23 cellular contexts compared by ENCODE assay signal in genomic region chr16:87223656-87224248, GRCh38.
DNase-seq lines count a peak whose midpoint lies in the region; ATAC-seq and TF ChIP-seq lines count a peak whose summit lies in the region.
"Had no signal": no experiment of that assay in that cellular context is flagged by ENCODE, and none has a peak within 500 bp of the region (broad histone marks: within the 10 kb centered on the region; RNA-seq: fewer than 3 reads in every experiment).

No MANE protein-coding gene starts in this region.

- no peaks in the 10 kb centered on the region for H3K36me3 Mint-ChIP-seq in T-helper 17 cell (ENCODE audit: low read depth)
- peaks cover 0 to 3% (median 0%) of the 10 kb centered on the region in 3 donors for H3K36me3 Mint-ChIP-seq in CD8-positive, alpha-beta memory T cell
- H3K36me3 Mint-ChIP-seq: CD14-positive monocyte had no signal

- H3K27ac Mint-ChIP-seq in T-helper 17 cell, result no peak overlapping the region
- H3K27ac Mint-ChIP-seq in CD8-positive, alpha-beta memory T cell, result no peak overlapping the region
- H3K27ac Mint-ChIP-seq: CD14-positive monocyte; CD4-positive, alpha-beta T cell had no signal

- H3K9me3 ChIP-seq in mammary epithelial cell (replicated peaks; ENCODE audit: insufficient read depth, low read length) (no peaks in the 10 kb centered on the region), breast epithelium (no peaks in the 10 kb centered on the region), Karpas-422 (ENCODE audit: low read length) (no peaks in the 10 kb centered on the region; the same call in 1 of the 2 replicates), T-helper 17 cell (ENCODE audit: control insufficient read depth, low read length, poor library complexity, severe bottlenecking) (no peaks in the 10 kb centered on the region)
- H3K9me3 ChIP-seq in CD8-positive, alpha-beta memory T cell (ENCODE audit: low read length), result no peaks in the 10 kb centered on the region
- H3K9me3 ChIP-seq: BE2C; BLaER1 treated with 17β-estradiol and CSF1 and Interleukin-3, amounts not matched to agents 10 nM and 100 nM had no signal

- H3K36me3 ChIP-seq in mammary epithelial cell (ENCODE audit: insufficient read depth, low read length) (no peaks in the 10 kb centered on the region), breast epithelium (no peaks in the 10 kb centered on the region), Karpas-422 (ENCODE audit: insufficient read depth, low read length) (no peaks in the 10 kb centered on the region)
- H3K36me3 ChIP-seq in CD8-positive, alpha-beta memory T cell (ENCODE audit: insufficient read depth, low read length), result no peaks in the 10 kb centered on the region
- H3K36me3 ChIP-seq: BE2C; BLaER1 treated with 17β-estradiol and CSF1 and Interleukin-3, amounts not matched to agents 10 nM and 100 nM had no signal

- peak; percentile 34 for ATAC-seq in foreskin keratinocyte
- ATAC-seq in T-helper 17 cell, result no peak
- no peak for ATAC-seq in GM21423 (IDR thresholded peaks at IDR 0.05; ENCODE audit: unreplicated experiment)

- TF ChIP-seq POLR2A in breast epithelium (IDR thresholded peaks at IDR 0.05), result no peak

- CTCF ChIA-PET in mammary epithelial cell (lab: Charles Lee; ENCODE audit: low non-redundant PET), result no interaction called here
- CTCF ChIA-PET in CD8-positive, alpha-beta memory T cell (lab: Charles Lee), result no interaction called here

- H3K4me1 ChIP-seq in mammary epithelial cell (ENCODE audit: insufficient read depth, low read length) (no peaks in the 10 kb centered on the region), breast epithelium (no peaks in the 10 kb centered on the region), Karpas-422 (ENCODE audit: low read length) (no peaks in the 10 kb centered on the region), foreskin keratinocyte (no peaks in the 10 kb centered on the region)
- H3K4me1 ChIP-seq in CD8-positive, alpha-beta memory T cell (ENCODE audit: insufficient read depth, low read length), result no peaks in the 10 kb centered on the region
- H3K4me1 ChIP-seq: BE2C; BLaER1 treated with 17β-estradiol and CSF1 and Interleukin-3, amounts not matched to agents 10 nM and 100 nM had no signal

- TF ChIP-seq CTCF in mammary epithelial cell (conservative IDR thresholded peaks at IDR 0.05 in 1 of 2, IDR thresholded peaks at IDR 0.05 in 1 of 2; ENCODE audit: extremely low read depth in 1 of 2, insufficient read depth in 1 of 2, low read depth in 1 of 2, low read length in 2 of 2) (no peak), breast epithelium (IDR thresholded peaks at IDR 0.05) (no peak), foreskin keratinocyte (conservative IDR thresholded peaks at IDR 0.05) (no peak)

- no peaks in the 10 kb centered on the region for H3K4me1 Mint-ChIP-seq in T-helper 17 cell
- H3K4me1 Mint-ChIP-seq in CD8-positive, alpha-beta memory T cell, result no peaks in the 10 kb centered on the region
- H3K4me1 Mint-ChIP-seq: CD14-positive monocyte had no signal

- in situ Hi-C loops in mammary epithelial cell (cut with MboI; ENCODE audit: low sequenced_read_pairs in 2 of 2), result no loop called here

- WGBS in mammary epithelial cell (ENCODE audit: low coverage, missing lambda C conversion rate), result 11% methylated on average over 3 of the region's 3 CpGs

- H3K4me2 ChIP-seq in mammary epithelial cell (ENCODE audit: insufficient read depth, low read depth, low read length) (no peak overlapping the region), Karpas-422 (ENCODE audit: low read depth, low read length, poor library complexity, severe bottlenecking) (no peak overlapping the region)
- H3K4me2 ChIP-seq: BLaER1 treated with 17β-estradiol and CSF1 and Interleukin-3, amounts not matched to agents 10 nM and 100 nM had no signal

- no peak overlapping the region for H3K9ac ChIP-seq in mammary epithelial cell (ENCODE audit: insufficient read depth, low read length)
- H3K9ac ChIP-seq in Karpas-422 (ENCODE audit: low read length), result no peak overlapping the region
- H3K9ac ChIP-seq: BLaER1 treated with 17β-estradiol and CSF1 and Interleukin-3, amounts not matched to agents 10 nM and 100 nM had no signal

- H3K9me3 Mint-ChIP-seq in CD8-positive, alpha-beta memory T cell, result peaks cover 0 to 2% (median 0%) of the 10 kb centered on the region in 5 donors
- H3K9me3 Mint-ChIP-seq: CD4-positive, alpha-beta T cell had no signal

- H3K9me2 ChIP-seq in Karpas-422 (replicated peaks; ENCODE audit: insufficient read depth, low read length), result no peaks in the 10 kb centered on the region

- H3K4me3 ChIP-seq in mammary epithelial cell (replicated peaks in 1 of 3; ENCODE audit: insufficient read depth in 1 of 3, low read depth in 2 of 3, low read length in 3 of 3) (no peak overlapping the region), breast epithelium (no peak overlapping the region), Karpas-422 (ENCODE audit: low read length) (no peak overlapping the region)
- no peak overlapping the region for H3K4me3 ChIP-seq in CD8-positive, alpha-beta memory T cell (ENCODE audit: low read length)
- H3K4me3 ChIP-seq: BLaER1 treated with 17β-estradiol and CSF1 and Interleukin-3, amounts not matched to agents 10 nM and 100 nM had no signal

- POLR2A ChIA-PET in CD8-positive, alpha-beta memory T cell (lab: Charles Lee), result no interaction called here

- H3K27me3 ChIP-seq in mammary epithelial cell (ENCODE audit: insufficient read depth, low read length) (no peaks in the 10 kb centered on the region), breast epithelium (no peaks in the 10 kb centered on the region), Karpas-422 (ENCODE audit: low read length) (no peaks in the 10 kb centered on the region), foreskin keratinocyte (peaks cover 19% of the 10 kb centered on the region)
- H3K27me3 ChIP-seq in CD8-positive, alpha-beta memory T cell (ENCODE audit: insufficient read depth, low read length, poor library complexity, severe bottlenecking), result peaks cover 3% of the 10 kb centered on the region
- H3K27me3 ChIP-seq: BLaER1 treated with 17β-estradiol and CSF1 and Interleukin-3, amounts not matched to agents 10 nM and 100 nM had no signal

- H4K20me1 ChIP-seq in mammary epithelial cell (ENCODE audit: insufficient read depth, low read length) (no peaks in the 10 kb centered on the region), Karpas-422 (ENCODE audit: insufficient read depth, low read depth, low read length) (no peaks in the 10 kb centered on the region)
- H4K20me1 ChIP-seq: BLaER1 treated with 17β-estradiol and CSF1 and Interleukin-3, amounts not matched to agents 10 nM and 100 nM had no signal

- H3K27ac ChIP-seq in mammary epithelial cell (ENCODE audit: insufficient read depth, low read depth, low read length), result no peak overlapping the region
- H3K27ac ChIP-seq in breast epithelium, result no peak overlapping the region
- no peak overlapping the region for H3K27ac ChIP-seq in Karpas-422 (ENCODE audit: low read length)
- H3K27ac ChIP-seq in foreskin keratinocyte, result no peak overlapping the region
- no peak overlapping the region for H3K27ac ChIP-seq in CD8-positive, alpha-beta memory T cell (ENCODE audit: low read depth, low read length)
- H3K27ac ChIP-seq: 22Rv1; BLaER1 treated with 17β-estradiol and CSF1 and Interleukin-3, amounts not matched to agents 10 nM and 100 nM had no signal

- H3K27me3 Mint-ChIP-seq in T-helper 17 cell, result no peaks in the 10 kb centered on the region
- H3K27me3 Mint-ChIP-seq in CD8-positive, alpha-beta memory T cell, result peaks cover 0 to 3% of the 10 kb centered on the region in 2 donors
- H3K27me3 Mint-ChIP-seq: CD4-positive, alpha-beta T cell had no signal

- dilution Hi-C loops in mammary epithelial cell (cut with HindIII; ENCODE audit: low sequenced_read_pairs), result no loop called here

- H2AFZ ChIP-seq in mammary epithelial cell (ENCODE audit: low read depth, low read length), result no peak overlapping the region
- no peak overlapping the region for H2AFZ ChIP-seq in Karpas-422 (ENCODE audit: low read length)

- DNase-seq in mammary epithelial cell (peak; percentile 39), breast epithelium (ENCODE audit: low spot score in 2 of 2) (no peak), Karpas-422 (peak; percentile 9), RPMI7951 (ENCODE audit: low read depth) (peak; percentile 19), foreskin keratinocyte (peak; percentile 35 to 76), T-helper 17 cell (no peak)
- DNase-seq in CD8-positive, alpha-beta memory T cell, result no peak
- DNase-seq: ACHN; AML-193; BE2C; Calu3; CD4-positive, alpha-beta T cell; COR-L47; DMS53; DMS79 treated with DMSO at 0.1 percent for 48 hours; GF-D8; GOT3; H7; HCEC 1CT had no signal

- no peak overlapping the region for H3K4me3 Mint-ChIP-seq in T-helper 17 cell
- no peak overlapping the region for H3K4me3 Mint-ChIP-seq in CD8-positive, alpha-beta memory T cell
- H3K4me3 Mint-ChIP-seq: CD14-positive monocyte; CD4-positive, alpha-beta T cell had no signal

- intact Hi-C loops in mammary epithelial cell (cut with micrococcal nuclease) (no loop called here), breast epithelium (cut with DNase I; ENCODE audit: low total_unique reads) (no loop called here)

- BruUV-seq in mammary epithelial cell (replicated peaks; lab: Mats Ljungman, UMichigan), result no TSS peak

- H3K79me2 ChIP-seq in mammary epithelial cell (ENCODE audit: insufficient read depth, low read length) (no peaks in the 10 kb centered on the region), Karpas-422 (ENCODE audit: low read length) (no peaks in the 10 kb centered on the region)

Comparison
In these comparisons a context has a peak if more than half of its experiments do, and no peak if none do; other contexts are left out.
1. DNase-seq: peak in mammary epithelial cell (single experiment), Karpas-422 (single experiment), RPMI7951 (single experiment) and foreskin keratinocyte (2 of 2); none in breast epithelium (0 of 2), T-helper 17 cell (0 of 3) and CD8-positive, alpha-beta memory T cell (0 of 5).